Comparison of ENCODE assay signal across 8 cellular contexts in the genomic region with DNA sequence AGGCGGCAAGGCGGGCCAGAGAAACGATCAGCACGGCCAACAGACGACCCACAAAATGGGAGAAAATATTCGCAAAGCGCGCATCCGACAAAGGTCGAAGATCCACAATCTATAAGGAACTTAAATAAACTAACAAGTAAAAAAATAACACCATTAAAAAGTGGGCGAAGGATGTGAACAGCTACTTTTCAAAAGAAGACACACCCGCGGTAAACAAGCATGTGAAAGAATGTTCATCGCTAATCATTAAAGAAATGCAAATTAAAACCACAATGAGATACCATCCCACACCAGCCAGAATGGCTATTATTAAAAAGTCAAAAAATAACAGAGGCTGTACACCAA.
DNase-seq lines count a peak whose midpoint lies in the region; ATAC-seq and TF ChIP-seq lines count a peak whose summit lies in the region.

No MANE protein-coding gene starts in this region.

- TF ChIP-seq CTCF in tibial artery (IDR thresholded peaks at IDR 0.05): no peak

- peaks cover 0 to 13% (median 10%) of the 10 kb centered on the region in 4 donors for H3K4me1 ChIP-seq in tibial artery

- no peak for DNase-seq in activated T-cell treated with anti-CD3 and anti-CD28 coated beads, Interleukin-2, amount 50 U/mL, for 72 hours
- no peak for DNase-seq in activated T-cell treated with anti-CD3 and anti-CD28 coated beads, Interleukin-2, amount 50 U/mL, for 1 hour
- no peak for DNase-seq in T-helper 17 cell
- no peak for DNase-seq in immature natural killer cell
- DNase-seq in tibial artery: no peak
- DNase-seq in central memory CD4-positive, alpha-beta T cell: no peak

- no peaks in the 10 kb centered on the region for H3K36me3 Mint-ChIP-seq in activated T-cell treated with anti-CD3 and anti-CD28 coated beads, Interleukin-2, amount 50 U/mL, for 72 hours (ENCODE audit: insufficient read depth in 2 of 2)
- H3K36me3 Mint-ChIP-seq in T-helper 17 cell (ENCODE audit: low read depth) (peaks cover 7% of the 10 kb centered on the region), immature natural killer cell (no peaks in the 10 kb centered on the region)

- H3K36me3 ChIP-seq in tibial artery: no peaks in the 10 kb centered on the region

- H3K9me3 Mint-ChIP-seq in activated T-cell treated with anti-CD3 and anti-CD28 coated beads, Interleukin-2, amount 50 U/mL, for 72 hours: no peaks in the 10 kb centered on the region
- no peaks in the 10 kb centered on the region for H3K9me3 Mint-ChIP-seq in immature natural killer cell

- no peak for ATAC-seq in activated T-cell treated with anti-CD3 and anti-CD28 coated beads, Interleukin-2, amount 50 U/mL, for 72 hours (replicated peaks in 1 of 2)
- ATAC-seq in T-helper 17 cell: no peak
- ATAC-seq in HG03521 (IDR thresholded peaks at IDR 0.05; ENCODE audit: unreplicated experiment): no peak
- ATAC-seq in GM21786 (IDR thresholded peaks at IDR 0.05; ENCODE audit: unreplicated experiment): no peak

- H3K27ac Mint-ChIP-seq in activated T-cell treated with anti-CD3 and anti-CD28 coated beads, Interleukin-2, amount 50 U/mL, for 72 hours: no peak overlapping the region
- H3K27ac Mint-ChIP-seq in T-helper 17 cell (peak overlapping the region; percentile 91), immature natural killer cell (peak overlapping the region in 2 of 6 donors; percentile 2 to 3)

- peak overlapping the region; percentile 56 to 60 for H3K4me3 ChIP-seq in tibial artery

- H3K9me3 ChIP-seq in T-helper 17 cell (ENCODE audit: control insufficient read depth, low read length, poor library complexity, severe bottlenecking) (no peaks in the 10 kb centered on the region), tibial artery (no peaks in the 10 kb centered on the region)

- intact Hi-C loops in tibial artery (cut with DNase I; ENCODE audit: low total_unique reads): no loop called here

- peaks cover 0 to 9% of the 10 kb centered on the region in 2 donors for H3K27me3 ChIP-seq in tibial artery

- H3K4me1 Mint-ChIP-seq in activated T-cell treated with anti-CD3 and anti-CD28 coated beads, Interleukin-2, amount 50 U/mL, for 72 hours (ENCODE audit: low read depth): peaks cover 17% of the 10 kb centered on the region
- H3K4me1 Mint-ChIP-seq in T-helper 17 cell (peaks cover 18% of the 10 kb centered on the region), immature natural killer cell (peaks cover 15 to 19% of the 10 kb centered on the region in 2 donors)

- peak overlapping the region in 1 of 2 donors; percentile 62 for H3K27ac ChIP-seq in tibial artery

- H3K27me3 Mint-ChIP-seq in activated T-cell treated with anti-CD3 and anti-CD28 coated beads, Interleukin-2, amount 50 U/mL, for 72 hours (ENCODE audit: low read depth): peaks cover 14% of the 10 kb centered on the region
- peaks cover 28% of the 10 kb centered on the region for H3K27me3 Mint-ChIP-seq in T-helper 17 cell
- peaks cover 3 to 12% (median 5%) of the 10 kb centered on the region in 3 donors for H3K27me3 Mint-ChIP-seq in immature natural killer cell (ENCODE audit: low read depth in 3 of 3)

- H3K4me3 Mint-ChIP-seq in activated T-cell treated with anti-CD3 and anti-CD28 coated beads, Interleukin-2, amount 50 U/mL, for 72 hours: peak overlapping the region; percentile 79 to 89
- H3K4me3 Mint-ChIP-seq in T-helper 17 cell (peak overlapping the region; percentile 92), immature natural killer cell (peak overlapping the region; percentile 76 to 88 (median 82))
